ENCODE assay signal across 14 cellular contexts in the genomic region with DNA sequence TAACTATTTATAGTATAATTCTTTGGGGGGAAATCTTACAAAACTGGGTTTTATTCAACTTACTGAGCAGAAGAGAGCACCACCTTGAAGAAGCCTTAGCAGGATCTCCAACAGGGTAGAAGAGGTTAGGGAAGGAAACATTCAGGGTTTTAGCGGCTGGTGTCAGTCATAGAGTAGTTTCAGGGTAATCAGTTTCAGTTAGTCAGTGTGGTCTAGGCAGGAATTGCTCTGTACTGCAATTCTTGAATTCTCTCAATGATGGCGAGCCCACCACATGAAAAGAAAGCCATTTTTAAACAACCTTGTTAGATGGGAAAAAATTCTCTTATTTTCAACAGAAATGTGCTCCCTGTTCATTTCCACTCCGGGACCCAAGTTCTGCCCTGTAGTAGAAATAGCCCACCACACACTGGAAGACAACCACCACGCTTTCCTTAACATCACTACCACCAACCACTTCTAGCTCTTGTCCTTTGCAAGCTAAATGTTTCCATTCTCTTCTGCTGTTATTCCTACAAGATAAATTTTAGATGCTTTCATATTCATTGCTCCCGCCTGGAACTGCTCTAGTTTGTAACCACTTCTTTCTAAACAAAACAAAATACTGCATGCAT. TPM values are rescaled to one million over a fixed set of nuclear protein-coding genes. Genes with fewer than 3 reads are reported as not detected.
DNase-seq lines count a peak whose midpoint lies in the region; ATAC-seq and TF ChIP-seq lines count a peak whose summit lies in the region.
"Had no signal": no experiment of that assay in that cellular context is flagged by ENCODE, and none has a peak within 500 bp of the region (broad histone marks: within the 10 kb centered on the region; RNA-seq: fewer than 3 reads in every experiment).

No MANE protein-coding gene starts in this region.

- DNase-seq in RPMI8226 = peak; percentile 35
- DNase-seq in dorsolateral prefrontal cortex = no peak
- no peak for DNase-seq in Kasumi-1 (lab: John Stamatoyannopoulos, UW)
- DNase-seq in H9 = no peak
- no peak for DNase-seq in germinal center (ENCODE audit: low spot score)
- DNase-seq: glutamatergic neuron, GOT3, lower lobe of right lung had no signal

- H2AFZ ChIP-seq in H9 (ENCODE audit: low read length) = no peak overlapping the region

- H3K4me1 ChIP-seq in H9 (ENCODE audit: insufficient read depth, low read length) = no peaks in the 10 kb centered on the region
- H3K4me1 ChIP-seq: lower lobe of right lung had no signal

- no peaks in the 10 kb centered on the region for H3K9me3 Mint-ChIP-seq in H9
- H3K9me3 Mint-ChIP-seq: IgD-negative memory B cell had no signal

- no peak overlapping the region for H3K4ac ChIP-seq in H9 (ENCODE audit: low read depth, low read length)

- no peak overlapping the region for H3T11ph ChIP-seq in H9 (ENCODE audit: low read length)

- H4K8ac ChIP-seq in H9 (replicated peaks; ENCODE audit: insufficient read length, low read depth, low read length) = no peak overlapping the region

- H3K14ac ChIP-seq in H9 (ENCODE audit: insufficient read depth, low read length) = no peak overlapping the region

- no peak overlapping the region for H2BK20ac ChIP-seq in H9 (ENCODE audit: low read depth, low read length, poor library complexity, severe bottlenecking)

- H3K79me2 ChIP-seq in H9 (ENCODE audit: insufficient read depth, low read length) = no peaks in the 10 kb centered on the region

- H2BK12ac ChIP-seq in H9 (ENCODE audit: insufficient read length, low read depth, low read length) = no peak overlapping the region

- H3K9ac ChIP-seq in H9 (ENCODE audit: extremely low read depth, insufficient read length, low read length) = no peak overlapping the region

- no CpG with 5 or more reads among the region's 5 CpGs for WGBS in H9 (ENCODE audit: extremely low coverage, insufficient read length, low lambda C conversion rate)

- no peak overlapping the region for H4K5ac ChIP-seq in H9 (ENCODE audit: insufficient read length, low read depth, low read length)

- H3K27me3 ChIP-seq in dorsolateral prefrontal cortex = peaks cover 0 to 4% (median 0%) of the 10 kb centered on the region in 45 donors
- H3K27me3 ChIP-seq in H9 (ENCODE audit: insufficient read depth, low read length) = no peaks in the 10 kb centered on the region

- H3K27ac ChIP-seq in dorsolateral prefrontal cortex (no peak overlapping the region), H9 (ENCODE audit: insufficient read length, low read depth, low read length) (no peak overlapping the region)
- H3K27ac ChIP-seq: lower lobe of right lung had no signal

- no peak overlapping the region for H3K56ac ChIP-seq in H9 (ENCODE audit: insufficient read length, low read depth, low read length)

- H3K36me3 Mint-ChIP-seq in H9 (ENCODE audit: insufficient read depth in 1 of 3, low read depth in 3 of 3) = no peaks in the 10 kb centered on the region
- H3K36me3 Mint-ChIP-seq: CD14-positive monocyte, IgD-negative memory B cell had no signal

- no peak overlapping the region for H4K91ac ChIP-seq in H9 (ENCODE audit: insufficient read length, low read depth, low read length)

- H3K9me3 ChIP-seq in H9 (ENCODE audit: control insufficient read depth, low read depth, low read length) = no peaks in the 10 kb centered on the region
- H3K9me3 ChIP-seq: lower lobe of right lung had no signal

- H3K27me3 Mint-ChIP-seq in H9 (ENCODE audit: low read depth) = no peaks in the 10 kb centered on the region

- no peaks in the 10 kb centered on the region for H3K23me2 ChIP-seq in H9 (ENCODE audit: insufficient read length, low read depth, low read length, poor library complexity, severe bottlenecking)

- H2AK5ac ChIP-seq in H9 (ENCODE audit: insufficient read length, low read length) = no peak overlapping the region

- TF ChIP-seq CTCF in dorsolateral prefrontal cortex (IDR thresholded peaks at IDR 0.05 in 54 of 56, conservative IDR thresholded peaks at IDR 0.05 in 2 of 56; ENCODE audit: low read depth in 1 of 56, partially characterized antibody in 56 of 56) = no peak
- no peak for TF ChIP-seq CTCF in H9 (conservative IDR thresholded peaks at IDR 0.05)

- H4K20me1 ChIP-seq in H9 (ENCODE audit: control insufficient read depth, insufficient read depth, insufficient read length) = no peaks in the 10 kb centered on the region

- H3K4me3 ChIP-seq in dorsolateral prefrontal cortex = no peak overlapping the region
- H3K4me3 ChIP-seq: lower lobe of right lung had no signal

- H3K23ac ChIP-seq in H9 (ENCODE audit: insufficient read length, low read depth, low read length) = no peak overlapping the region

- no peak overlapping the region for H2BK5ac ChIP-seq in H9 (ENCODE audit: insufficient read length, low read length)

- no peak overlapping the region for H3K18ac ChIP-seq in H9 (ENCODE audit: insufficient read length, low read depth, low read length)

- ATAC-seq in GM18520 (IDR thresholded peaks at IDR 0.05; ENCODE audit: unreplicated experiment) (peak; percentile 77), GM21360 (IDR thresholded peaks at IDR 0.05; ENCODE audit: unreplicated experiment) (peak; percentile 51), HG02981 (IDR thresholded peaks at IDR 0.05; ENCODE audit: unreplicated experiment) (peak; percentile 93)
- ATAC-seq: lower lobe of right lung had no signal

- H2BK120ac ChIP-seq in H9 (ENCODE audit: low read depth, low read length, poor library complexity, severe bottlenecking) = no peak overlapping the region

- no peak overlapping the region for H3K4me3 Mint-ChIP-seq in H9
- H3K4me3 Mint-ChIP-seq: CD14-positive monocyte, IgD-negative memory B cell had no signal

- no peak overlapping the region for H3K4me2 ChIP-seq in H9 (ENCODE audit: insufficient read depth, insufficient read length, low read length)

- intact Hi-C loops in dorsolateral prefrontal cortex (cut with DNase I) = no loop called here

- peaks cover 5 to 8% of the 10 kb centered on the region in 2 experiments; a peak in 3 of 4 replicates for H3K4me1 Mint-ChIP-seq in H9

- no peak overlapping the region for H3K27ac Mint-ChIP-seq in H9
- H3K27ac Mint-ChIP-seq: CD14-positive monocyte, IgD-negative memory B cell had no signal

- H3K79me1 ChIP-seq in H9 (ENCODE audit: insufficient read depth, low read depth, low read length, poor library complexity, severe bottlenecking) = no peaks in the 10 kb centered on the region

- H2BK15ac ChIP-seq in H9 (ENCODE audit: low read depth, low read length) = no peak overlapping the region

RNA-seq across cellular contexts. Expression of gene COL25A1, which starts 25.9 kb away (rescaled TPM):
- total RNA-seq in dorsolateral prefrontal cortex (10 to 100 TPM in 5 of 120 experiments, 1 to 10 TPM in 115; 1.2 to 11.1 (median 4.9) TPM), H9 (2021) (4.2 and 4.6 TPM in 2 replicates)
- total RNA-seq: RPMI7951 had no signal
